In genomic region chr20:43590392-43591303, GRCh38 we compare ENCODE assay signal across 8 cellular contexts. TPM values are rescaled to one million over a fixed set of nuclear protein-coding genes. Genes with fewer than 3 reads are reported as not detected.
DNase-seq lines count a peak whose midpoint lies in the region; ATAC-seq and TF ChIP-seq lines count a peak whose summit lies in the region.

Gene IFT52, plus strand, starts transcription at chr20:43590937. Its CDS starts 3,762 bp downstream, at chr20:43594699.

- intact Hi-C loops in activated B cell treated with CpG ODN at 0.5 μM for 24 hours (cut with micrococcal nuclease) (loop anchor here (1.0 to 2.0 kb wide), 6 partner anchors 76 to 620 kb away; partner anchors contain the start of genes MYBL2, OSER1 and SRSF6), spleen (cut with DNase I; ENCODE audit: low total_unique reads) (no loop called here)

- H3K27ac ChIP-seq in caudate nucleus (ENCODE audit: low read depth, low read length) (peak within 1 kb of the TSS; percentile 97), spleen (peak within 1 kb of the TSS; percentile 77 to 94 (median 92))

- peaks cover 15% of the 10 kb centered on the region for H3K36me3 Mint-ChIP-seq in activated B cell treated with CpG ODN at 0.5 μM for 24 hours (ENCODE audit: low read depth)
- H3K36me3 Mint-ChIP-seq in immature natural killer cell = peaks cover 0 to 8% (median 4%) of the 10 kb centered on the region in 3 donors

- peaks cover 0 to 13% (median 12%) of the 10 kb centered on the region in 6 donors for H3K36me3 ChIP-seq in spleen

- H3K9me3 Mint-ChIP-seq in activated B cell treated with CpG ODN at 0.5 μM for 24 hours (no peaks in the 10 kb centered on the region), immature natural killer cell (no peaks in the 10 kb centered on the region)

- H3K9me3 ChIP-seq in spleen = no peaks in the 10 kb centered on the region

- H3K4me3 ChIP-seq in AG04449 (ENCODE audit: low read depth, low read length) (peak within 1 kb of the TSS; percentile 96), spleen (peak within 1 kb of the TSS; percentile 72 to 99 (median 87))

- DNase-seq in AG04449 (ENCODE audit: low read depth, low spot score) (peak; percentile 40), NCI-H226 (peak; percentile 89), activated B cell treated with CpG ODN at 0.5 μM for 24 hours (peak; percentile 83), caudate nucleus (lab: John Stamatoyannopoulos, UW) (peak; percentile 70 to 97 (median 90)), immature natural killer cell (peak; percentile 82 to 85 (median 84)), spleen (peak; percentile 98)

- peak within 1 kb of the TSS; percentile 95 for H3K27ac Mint-ChIP-seq in activated B cell treated with CpG ODN at 0.5 μM for 24 hours
- peak within 1 kb of the TSS; percentile 90 to 97 (median 96) for H3K27ac Mint-ChIP-seq in immature natural killer cell

- TF ChIP-seq CTCF in AG04449 (IDR thresholded peaks at IDR 0.05; ENCODE audit: insufficient read depth, low read length, missing control alignments) (no peak), activated B cell treated with CpG ODN at 0.5 μM for 24 hours (IDR thresholded peaks at IDR 0.05) (no peak), spleen (IDR thresholded peaks at IDR 0.05 in 8 of 11, conservative IDR thresholded peaks at IDR 0.05 in 3 of 11) (peak in 2 of 11 experiments; percentile 4 to 15)

- 0% methylated on average over 47 to 68 of the region's 68 CpGs for WGBS in spleen, 5 donors

- peak in 2 of 3 donors; percentile 14 to 19 for TF ChIP-seq POLR2A in spleen (IDR thresholded peaks at IDR 0.05)

- POLR2A ChIA-PET in AG04449 (lab: Yijun Ruan, JAX) (interaction anchor here (0.6 to 1.3 kb wide), 4 partner anchors 33 to 1088 kb away, joined by 3 to 9 read pairs (median 4); partner anchors contain the start of gene SRSF6), activated B cell treated with CpG ODN at 0.5 μM for 24 hours (lab: Charles Lee) (interaction anchor here (0.5 to 2.9 kb wide), 19 partner anchors 15 to 1938 kb away, joined by 3 to 21 read pairs (median 4); partner anchors contain the start of genes MYBL2, SRSF6, TTPAL and YWHAB)

- peaks cover 2% of the 10 kb centered on the region for H3K27me3 Mint-ChIP-seq in activated B cell treated with CpG ODN at 0.5 μM for 24 hours
- no peaks in the 10 kb centered on the region for H3K27me3 Mint-ChIP-seq in immature natural killer cell (ENCODE audit: low read depth in 3 of 3)

- peaks cover 17% of the 10 kb centered on the region for H3K4me1 Mint-ChIP-seq in activated B cell treated with CpG ODN at 0.5 μM for 24 hours
- peaks cover 22 to 23% of the 10 kb centered on the region in 2 donors for H3K4me1 Mint-ChIP-seq in immature natural killer cell

- H3K27me3 ChIP-seq in spleen (replicated peaks in 1 of 7) = no peaks in the 10 kb centered on the region

- peak; percentile 97 for ATAC-seq in GM18907 (IDR thresholded peaks at IDR 0.05; ENCODE audit: unreplicated experiment)
- peak; percentile 97 for ATAC-seq in HG03159 (IDR thresholded peaks at IDR 0.05; ENCODE audit: unreplicated experiment)
- peak; percentile 97 for ATAC-seq in activated B cell treated with CpG ODN at 0.5 μM for 24 hours (ENCODE audit: low read depth)

- CTCF ChIA-PET in AG04449 (lab: Yijun Ruan, JAX) = interaction anchor here (1.0 to 1.2 kb wide), 3 partner anchors 52 to 54 kb away, joined by 3 to 6 read pairs (median 5); no protein-coding TSS in a partner anchor
- CTCF ChIA-PET in activated B cell treated with CpG ODN at 0.5 μM for 24 hours (lab: Charles Lee) = interaction anchor here (1.2 to 2.7 kb wide), 3 partner anchors 52 to 101 kb away, joined by 3 to 10 read pairs (median 4); no protein-coding TSS in a partner anchor

- peak within 1 kb of the TSS; percentile 94 for H3K4me3 Mint-ChIP-seq in activated B cell treated with CpG ODN at 0.5 μM for 24 hours
- peak within 1 kb of the TSS; percentile 93 to 96 (median 95) for H3K4me3 Mint-ChIP-seq in immature natural killer cell

- peaks cover 9 to 29% (median 22%) of the 10 kb centered on the region in 6 donors for H3K4me1 ChIP-seq in spleen

RNA-seq across cellular contexts. Expression of gene IFT52, which starts in this region (rescaled TPM):
- total RNA-seq in activated B cell treated with CpG ODN at 0.5 μM for 24 hours = 18.7 and 20.8 TPM in 2 replicates
- 10 to 100 TPM; 40.0 to 46.2 (median 45.5) TPM for polyA plus RNA-seq in immature natural killer cell
- 10 to 100 TPM; 15.4 to 26.4 (median 23.3) TPM for total RNA-seq in spleen
- polyA plus RNA-seq in spleen = 10 to 100 TPM; 14.4 to 16.4 (median 15.9) TPM

Comparison
In these comparisons a context has a peak if more than half of its experiments do, and no peak if none do; other contexts are left out.
1. Peak in every context shown above with its lines: DNase-seq, ATAC-seq, H3K4me3 ChIP-seq and H3K27ac ChIP-seq.
2. DNase-seq: peak in every context shown above with its lines; median percentile 98 in spleen; 90 in caudate nucleus; 89 in NCI-H226; 84 in immature natural killer cell; 83 in activated B cell treated with CpG ODN at 0.5 μM for 24 hours; 40 in AG04449.